In the genomic region with DNA sequence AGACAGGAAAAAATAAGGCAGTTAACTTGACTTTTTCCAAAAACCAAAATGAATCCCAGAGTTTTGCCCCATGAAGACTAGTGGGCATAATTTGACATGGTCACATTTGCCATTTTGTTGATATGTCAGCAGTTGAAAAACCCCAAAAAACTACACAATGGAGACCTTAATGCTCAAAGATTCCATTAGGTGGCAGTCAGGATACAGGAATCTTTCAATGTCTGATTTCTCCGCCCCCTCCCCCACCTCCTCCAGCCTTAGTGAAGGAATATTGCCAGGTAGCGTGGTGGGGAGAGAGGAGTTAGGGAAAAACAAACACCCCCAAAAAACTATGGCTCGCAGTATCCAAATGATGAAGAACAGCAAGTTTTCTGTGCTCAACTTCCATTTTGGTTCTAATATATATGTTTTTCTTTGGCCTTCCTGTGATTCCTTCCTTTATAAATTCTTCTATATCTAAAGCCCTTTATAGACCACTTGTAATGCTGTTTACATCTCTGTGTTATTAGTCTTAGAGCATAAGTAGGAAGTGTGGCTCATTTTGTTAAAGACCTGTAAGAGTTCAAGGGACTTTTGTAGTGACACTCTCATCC, we compare ENCODE assay signal across 9 cellular contexts. TPM values are rescaled to one million over a fixed set of nuclear protein-coding genes. Genes with fewer than 3 reads are reported as not detected.
DNase-seq lines count a peak whose midpoint lies in the region; ATAC-seq, FAIRE-seq and TF ChIP-seq lines count a peak whose summit lies in the region.
"Had no signal": no experiment of that assay in that cellular context is flagged by ENCODE, and none has a peak within 500 bp of the region (broad histone marks: within the 10 kb centered on the region; RNA-seq: fewer than 3 reads in every experiment).

No MANE protein-coding gene starts in this region.

- no peaks in the 10 kb centered on the region for H3K9me3 ChIP-seq in vagina

- no peak for FAIRE-seq in HTR-8/SVneo (lab: Jason Lieb, UNC)

- H3K27ac ChIP-seq in vagina: no peak overlapping the region
- H3K27ac ChIP-seq: SK-N-MC had no signal

- DNase-seq in CD14-positive monocyte (ENCODE audit: low spot score): no peak
- peak; percentile 30 for DNase-seq in NCI-H1105 (lab: John Stamatoyannopoulos, UW)
- peak; percentile 36 for DNase-seq in UCSD-AML1 (lab: John Stamatoyannopoulos, UW; ENCODE audit: unreplicated experiment)
- DNase-seq in endothelial cell (ENCODE audit: low spot score): peak; percentile 46
- peak; percentile 77 for DNase-seq in myocyte (ENCODE audit: low read depth)
- DNase-seq in vagina (ENCODE audit: extremely low spot score in 2 of 2): no peak
- no peak for DNase-seq in HTR-8/SVneo (ENCODE audit: insufficient read length, low spot score)

- H3K27me3 ChIP-seq in vagina: no peaks in the 10 kb centered on the region

- H3K36me3 ChIP-seq in vagina: no peaks in the 10 kb centered on the region

- H3K4me1 ChIP-seq in vagina: no peaks in the 10 kb centered on the region

- no peak overlapping the region for H3K4me3 ChIP-seq in vagina
- H3K4me3 ChIP-seq: SK-N-MC had no signal

- TF ChIP-seq POLR2A in vagina (IDR thresholded peaks at IDR 0.05): no peak

- H3K9me3 Mint-ChIP-seq in CD14-positive monocyte (no peaks in the 10 kb centered on the region), endothelial cell (ENCODE audit: unreplicated experiment) (no peaks in the 10 kb centered on the region)

- H3K27me3 Mint-ChIP-seq in CD14-positive monocyte (ENCODE audit: low read depth in 3 of 3): peaks cover 3 to 5% (median 5%) of the 10 kb centered on the region in 3 donors
- peaks cover 2% of the 10 kb centered on the region for H3K27me3 Mint-ChIP-seq in endothelial cell (ENCODE audit: unreplicated experiment)

- intact Hi-C loops in CD14-positive monocyte (cut with micrococcal nuclease): loop anchor here in 1 of 2 donors (5.0 kb wide), 1 partner anchor 41 kb away; no protein-coding TSS in a partner anchor
- intact Hi-C loops in vagina (cut with DNase I): loop anchor here (10.0 kb wide), 1 partner anchor 193 kb away; no protein-coding TSS in a partner anchor

- peak; percentile 69 for ATAC-seq in GM18867 (IDR thresholded peaks at IDR 0.05; ENCODE audit: unreplicated experiment)

- peak; percentile 71 for TF ChIP-seq CTCF in CD14-positive monocyte (IDR thresholded peaks at IDR 0.05)
- TF ChIP-seq CTCF in endothelial cell (IDR thresholded peaks at IDR 0.05; ENCODE audit: unreplicated experiment): peak; percentile 44
- TF ChIP-seq CTCF in vagina (IDR thresholded peaks at IDR 0.05): peak; percentile 49 to 90 (median 75)

- no peak overlapping the region for H3K4me3 Mint-ChIP-seq in CD14-positive monocyte
- no peak overlapping the region for H3K4me3 Mint-ChIP-seq in endothelial cell (ENCODE audit: unreplicated experiment)

- H3K36me3 Mint-ChIP-seq in CD14-positive monocyte (no peaks in the 10 kb centered on the region), endothelial cell (ENCODE audit: low read depth, unreplicated experiment) (no peaks in the 10 kb centered on the region)

- no peak overlapping the region for H3K27ac Mint-ChIP-seq in CD14-positive monocyte
- H3K27ac Mint-ChIP-seq in endothelial cell (ENCODE audit: unreplicated experiment): peak overlapping the region; percentile 64

- H3K4me1 Mint-ChIP-seq in CD14-positive monocyte (peaks cover 15% of the 10 kb centered on the region), endothelial cell (ENCODE audit: unreplicated experiment) (peaks cover 32% of the 10 kb centered on the region)

RNA-seq across cellular contexts. Expression of gene SMNDC1, which starts 6.7 kb away (rescaled TPM):
- 10 to 100 TPM; 15.6 to 18.2 TPM for polyA plus RNA-seq in CD14-positive monocyte
- total RNA-seq in endothelial cell (ENCODE audit: unreplicated experiment) (35.4 TPM), myocyte (6.5 and 9.9 TPM in 2 replicates), vagina (12.3 TPM)
- 17.4 TPM for polyA plus RNA-seq in myocyte (2012)

Comparison
In these comparisons a context has a peak if more than half of its experiments do, and no peak if none do; other contexts are left out.
1. DNase-seq: peak in NCI-H1105 (single experiment), UCSD-AML1 (single experiment), endothelial cell (single experiment) and myocyte (single experiment); none in CD14-positive monocyte (single experiment), vagina (0 of 2) and HTR-8/SVneo (single experiment).
2. Peak in every context shown above with its lines, with median percentiles within 50 percentile points of each other: CTCF ChIP-seq.